In genomic region chr14:61396279-61396678, GRCh38 we compare ENCODE assay signal across 22 cellular contexts.
DNase-seq lines count a peak whose midpoint lies in the region; ATAC-seq lines count a peak whose summit lies in the region.
"Had no signal": no experiment of that assay in that cellular context is flagged by ENCODE, and none has a peak within 500 bp of the region (broad histone marks: within the 10 kb centered on the region; RNA-seq: fewer than 3 reads in every experiment).

No MANE protein-coding gene starts in this region.

- H3K27ac Mint-ChIP-seq in activated CD4-positive, alpha-beta T cell treated with anti-CD3 and anti-CD28 coated beads, Interleukin-2, amount 10 ng/mL, durations not matched to agents 24 days and 14 days: peak overlapping the region; percentile 59
- H3K27ac Mint-ChIP-seq in stimulated activated naive CD8-positive, alpha-beta T cell treated with anti-CD3 and anti-CD28 coated beads, Interleukin-15, Interleukin-2, amounts not matched to agents 100 ng/mL and 50 ng/mL, for 24 hours: peak overlapping the region; percentile 76
- peak overlapping the region; percentile 83 for H3K27ac Mint-ChIP-seq in activated naive CD8-positive, alpha-beta T cell treated with anti-CD3 and anti-CD28 coated beads, Interleukin-2, amount 50 U/mL, for 24 hours

- peaks cover 75% of the 10 kb centered on the region for H3K4me1 Mint-ChIP-seq in activated CD4-positive, alpha-beta T cell treated with anti-CD3 and anti-CD28 coated beads, Interleukin-2, amount 10 ng/mL, durations not matched to agents 24 days and 14 days
- H3K4me1 Mint-ChIP-seq in stimulated activated naive CD8-positive, alpha-beta T cell treated with anti-CD3 and anti-CD28 coated beads, Interleukin-15, Interleukin-2, amounts not matched to agents 100 ng/mL and 50 ng/mL, for 24 hours (ENCODE audit: low read depth): peaks cover 53% of the 10 kb centered on the region
- peaks cover 53% of the 10 kb centered on the region for H3K4me1 Mint-ChIP-seq in activated naive CD8-positive, alpha-beta T cell treated with anti-CD3 and anti-CD28 coated beads, Interleukin-2, amount 50 U/mL, for 24 hours

- H3K27me3 Mint-ChIP-seq in activated CD4-positive, alpha-beta T cell treated with anti-CD3 and anti-CD28 coated beads, Interleukin-2, amount 10 ng/mL, durations not matched to agents 24 days and 14 days: no peaks in the 10 kb centered on the region
- H3K27me3 Mint-ChIP-seq in stimulated activated naive CD8-positive, alpha-beta T cell treated with anti-CD3 and anti-CD28 coated beads, Interleukin-15, Interleukin-2, amounts not matched to agents 100 ng/mL and 50 ng/mL, for 24 hours: no peaks in the 10 kb centered on the region
- H3K27me3 Mint-ChIP-seq in activated naive CD8-positive, alpha-beta T cell treated with anti-CD3 and anti-CD28 coated beads, Interleukin-2, amount 50 U/mL, for 24 hours: no peaks in the 10 kb centered on the region

- H3K36me3 Mint-ChIP-seq in activated CD4-positive, alpha-beta T cell treated with anti-CD3 and anti-CD28 coated beads, Interleukin-2, amount 10 ng/mL, durations not matched to agents 24 days and 14 days (ENCODE audit: low read depth): peaks cover 65% of the 10 kb centered on the region
- H3K36me3 Mint-ChIP-seq in stimulated activated naive CD8-positive, alpha-beta T cell treated with anti-CD3 and anti-CD28 coated beads, Interleukin-15, Interleukin-2, amounts not matched to agents 100 ng/mL and 50 ng/mL, for 24 hours (ENCODE audit: low read depth): peaks cover 62% of the 10 kb centered on the region
- H3K36me3 Mint-ChIP-seq in activated naive CD8-positive, alpha-beta T cell treated with anti-CD3 and anti-CD28 coated beads, Interleukin-2, amount 50 U/mL, for 24 hours (ENCODE audit: low read depth): peaks cover 67% of the 10 kb centered on the region

- no peak for DNase-seq in activated CD4-positive, alpha-beta T cell treated with anti-CD3 and anti-CD28 coated beads, Interleukin-2, amount 10 ng/mL, durations not matched to agents 24 days and 14 days
- DNase-seq in activated CD4-positive, alpha-beta T cell treated with anti-CD3 and anti-CD28 coated beads, Interleukin-2, amount 50 U/mL, for 48 hours: no peak
- no peak for DNase-seq in stimulated activated naive CD8-positive, alpha-beta T cell treated with anti-CD3 and anti-CD28 coated beads, Interleukin-15, Interleukin-2, amounts not matched to agents 100 U/mL and 50 U/mL, for 24 hours
- DNase-seq in activated naive CD8-positive, alpha-beta T cell treated with anti-CD3 and anti-CD28 coated beads, Interleukin-2, amount 50 U/mL, for 24 hours: no peak
- DNase-seq in activated effector memory CD4-positive, alpha-beta T cell treated with Interleukin-2 at 50 U/mL for 16 hours: no peak
- DNase-seq in SHP77 (lab: John Stamatoyannopoulos, UW): no peak
- DNase-seq in T1000 (lab: John Stamatoyannopoulos, UW): no peak
- DNase-seq: 8988T; activated CD4-positive, CD25-positive, alpha-beta regulatory T cell; activated effector memory CD4-positive, alpha-beta T cell treated with anti-CD3 and anti-CD28 coated beads, Interleukin-2, amount 50 U/mL, for 16 hours; hippocampal formation; left cardiac atrium; MM.1S; mucosa of descending colon; NCI-H1105 treated with DMSO at 0.1 percent for 48 hours; NCI-H1930; NCI-H2171 treated with DMSO at 0.1 percent for 48 hours; NCI-H510A; RPMI8226; stimulated activated naive CD4-positive, alpha-beta T cell; T-helper 1 cell had no signal

- H3K9me3 Mint-ChIP-seq in activated CD4-positive, alpha-beta T cell treated with anti-CD3 and anti-CD28 coated beads, Interleukin-2, amount 10 ng/mL, durations not matched to agents 24 days and 14 days: no peaks in the 10 kb centered on the region
- no peaks in the 10 kb centered on the region for H3K9me3 Mint-ChIP-seq in stimulated activated naive CD8-positive, alpha-beta T cell treated with anti-CD3 and anti-CD28 coated beads, Interleukin-15, Interleukin-2, amounts not matched to agents 100 ng/mL and 50 ng/mL, for 24 hours
- no peaks in the 10 kb centered on the region for H3K9me3 Mint-ChIP-seq in activated naive CD8-positive, alpha-beta T cell treated with anti-CD3 and anti-CD28 coated beads, Interleukin-2, amount 50 U/mL, for 24 hours

- ATAC-seq in stimulated activated naive CD8-positive, alpha-beta T cell treated with anti-CD3 and anti-CD28 coated beads, Interleukin-15, Interleukin-2, amounts not matched to agents 100 U/mL and 50 U/mL, for 24 hours: no peak
- ATAC-seq in activated naive CD8-positive, alpha-beta T cell treated with anti-CD3 and anti-CD28 coated beads, Interleukin-2, amount 50 U/mL, for 24 hours: no peak
- ATAC-seq: left cardiac atrium, mucosa of descending colon had no signal

- intact Hi-C loops in activated CD4-positive, alpha-beta T cell treated with anti-CD3 and anti-CD28 coated beads, Interleukin-2, amount 10 ng/mL, durations not matched to agents 24 days and 14 days (cut with micrococcal nuclease): no loop called here

- no peak overlapping the region for H3K4me3 Mint-ChIP-seq in activated CD4-positive, alpha-beta T cell treated with anti-CD3 and anti-CD28 coated beads, Interleukin-2, amount 10 ng/mL, durations not matched to agents 24 days and 14 days
- H3K4me3 Mint-ChIP-seq in stimulated activated naive CD8-positive, alpha-beta T cell treated with anti-CD3 and anti-CD28 coated beads, Interleukin-15, Interleukin-2, amounts not matched to agents 100 ng/mL and 50 ng/mL, for 24 hours: no peak overlapping the region
- H3K4me3 Mint-ChIP-seq in activated naive CD8-positive, alpha-beta T cell treated with anti-CD3 and anti-CD28 coated beads, Interleukin-2, amount 50 U/mL, for 24 hours: no peak overlapping the region
